ENCODE assay signal across 11 cellular contexts in the genomic region with DNA sequence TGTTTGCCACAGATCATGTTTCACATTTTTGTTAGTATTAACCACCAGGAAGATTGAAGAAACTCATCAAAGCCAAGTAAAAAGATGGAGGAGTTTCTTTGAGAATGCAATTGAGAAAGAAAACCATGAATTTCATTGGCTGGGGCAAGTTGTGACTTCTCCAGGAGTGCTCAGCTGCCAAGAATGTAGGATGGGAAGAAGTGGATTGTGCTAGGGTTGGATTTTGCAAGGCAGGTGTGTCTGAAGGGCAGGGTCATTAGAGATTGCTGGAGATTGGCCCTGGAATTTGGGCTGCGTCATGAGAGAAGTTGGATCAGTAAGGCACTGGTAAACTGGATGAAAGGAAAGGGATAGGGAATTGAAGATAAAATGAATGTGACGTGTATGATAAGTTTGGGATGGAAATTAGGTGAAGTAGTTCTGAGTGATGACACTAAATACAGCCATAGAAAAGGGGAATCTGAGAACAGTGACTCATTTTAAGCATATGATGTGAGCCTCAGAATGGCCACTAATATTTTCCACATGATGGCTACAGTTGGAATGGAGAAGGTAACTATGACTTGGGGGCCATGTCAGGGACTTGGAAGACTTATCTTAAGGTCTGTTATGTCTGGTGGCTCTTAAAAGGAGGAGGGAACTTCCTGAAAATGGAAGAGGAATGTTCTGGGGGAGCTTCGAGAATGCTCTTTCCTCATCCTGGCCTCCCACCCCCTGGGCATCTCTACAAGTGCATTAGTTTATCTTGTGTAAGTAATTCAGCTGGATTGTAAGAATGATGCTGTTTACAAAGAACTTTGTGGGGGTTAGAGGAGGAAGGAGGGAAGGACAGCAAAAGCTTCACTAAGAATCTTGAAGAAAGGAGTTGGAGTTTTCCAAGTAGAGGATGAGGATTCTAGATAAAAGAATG. TPM values are rescaled to one million over a fixed set of nuclear protein-coding genes. Genes with fewer than 3 reads are reported as not detected.
DNase-seq lines count a peak whose midpoint lies in the region; ATAC-seq and TF ChIP-seq lines count a peak whose summit lies in the region.
"Had no signal": no experiment of that assay in that cellular context is flagged by ENCODE, and none has a peak within 500 bp of the region (broad histone marks: within the 10 kb centered on the region; RNA-seq: fewer than 3 reads in every experiment).

No MANE protein-coding gene starts in this region.

- no peaks in the 10 kb centered on the region for H3K9me3 ChIP-seq in colonic mucosa

- H3K4me1 ChIP-seq in colonic mucosa, result no peaks in the 10 kb centered on the region
- H3K4me1 ChIP-seq: parathyroid adenoma had no signal

- no peaks in the 10 kb centered on the region for H3K27me3 ChIP-seq in colonic mucosa

- H3K9ac ChIP-seq in colonic mucosa (ENCODE audit: low read depth in 2 of 2, low read length in 2 of 2), result no peak overlapping the region
- H3K9ac ChIP-seq: parathyroid adenoma had no signal

- H3K27ac ChIP-seq in colonic mucosa, result no peak overlapping the region
- H3K27ac ChIP-seq: parathyroid adenoma had no signal

- no peaks in the 10 kb centered on the region for H3K36me3 ChIP-seq in colonic mucosa

- no peak for TF ChIP-seq CTCF in colonic mucosa (IDR thresholded peaks at IDR 0.05)

- DNase-seq in COLO829 (ENCODE audit: low spot score) (peak; percentile 42), OCI-M1 (lab: John Stamatoyannopoulos, UW) (peak; percentile 19), fibroblast of peridontal ligament (ENCODE audit: extremely low read depth) (peak; percentile 59), NCI-H2171 (lab: John Stamatoyannopoulos, UW) (no peak), glomerular visceral epithelial cell (ENCODE audit: extremely low spot score) (no peak), colonic mucosa (no peak)
- DNase-seq: activated naive CD8-positive, alpha-beta T cell treated with anti-CD3 and anti-CD28 coated beads, Interleukin-2, amount 10 ng/mL, durations not matched to agents 7 days and 5 days; NK-92 treated with Interleukin-12 subunit alpha and Interleukin-12 subunit beta, amount 100 ng/mL, for 24 hours had no signal

- ATAC-seq in GM21529 (IDR thresholded peaks at IDR 0.05; ENCODE audit: unreplicated experiment), result peak; percentile 48
- ATAC-seq in HG03095 (IDR thresholded peaks at IDR 0.05; ENCODE audit: unreplicated experiment), result no peak

- intact Hi-C loops in colonic mucosa (cut with DNase I), result no loop called here

- no peak overlapping the region for H3K4me3 ChIP-seq in colonic mucosa

RNA-seq across cellular contexts. Expression of a gene that starts 27.8 kb away (rescaled TPM):
- total RNA-seq in colonic mucosa, result under 1 TPM in 1 of 2 donors, not detected in 1; 0.10 TPM
- total RNA-seq: activated naive CD8-positive, alpha-beta T cell treated with anti-CD3 and anti-CD28 coated beads, Interleukin-2, amount 10 ng/mL, durations not matched to agents 7 days and 5 days had no signal

RNA-seq across cellular contexts. Expression of a gene that starts 45.7 kb away (rescaled TPM):
- 1 to 10 TPM; 6.3 to 8.0 TPM for total RNA-seq in colonic mucosa

Comparison
In these comparisons a context has a peak if more than half of its experiments do, and no peak if none do; other contexts are left out.
1. DNase-seq: peak in COLO829 (single experiment), OCI-M1 (single experiment) and fibroblast of peridontal ligament (single experiment); none in NCI-H2171 (single experiment), glomerular visceral epithelial cell (single experiment) and colonic mucosa (single experiment).